ENCODE assay signal across 8 cellular contexts in the genomic region with DNA sequence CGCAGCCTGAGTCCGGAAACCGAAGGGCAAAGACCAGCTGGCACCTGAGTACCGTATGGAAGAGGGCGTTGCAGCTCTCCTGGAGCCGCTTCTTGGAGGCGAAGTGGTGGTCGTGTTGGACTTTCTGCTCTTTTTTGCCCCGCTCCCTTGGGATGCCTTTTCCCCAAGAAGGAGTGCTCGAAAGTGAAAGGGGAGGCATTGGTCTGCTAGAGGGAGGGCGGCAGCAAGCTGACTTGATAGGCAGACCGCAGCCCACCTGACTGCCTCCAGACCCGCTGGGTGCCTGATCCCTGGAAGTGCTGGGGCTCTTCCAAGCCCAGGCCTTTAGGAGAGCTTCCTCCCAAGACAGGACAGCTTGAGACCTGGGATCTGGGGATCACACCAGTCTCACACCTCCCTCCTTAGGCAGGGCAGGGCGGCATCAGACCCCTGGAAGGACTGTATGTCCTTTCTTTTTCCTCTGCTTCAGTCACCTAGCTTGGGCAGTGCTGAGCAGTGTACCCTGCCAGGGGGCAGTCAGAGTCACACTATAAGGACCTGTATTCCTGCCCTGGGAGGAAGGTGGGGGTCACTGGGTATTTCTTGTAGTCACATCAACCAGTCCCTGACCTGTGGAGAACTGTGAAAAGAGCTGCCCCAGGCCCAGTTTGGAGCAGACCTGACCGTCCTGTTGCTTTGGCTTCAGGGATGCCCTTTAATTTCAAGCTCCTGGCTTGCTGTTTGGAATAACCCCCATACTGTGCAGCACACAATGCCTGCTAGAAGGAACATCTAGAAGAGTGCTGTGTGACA. TPM values are rescaled to one million over a fixed set of nuclear protein-coding genes. Genes with fewer than 3 reads are reported as not detected.
A peak's percentile ranks its signal among the peaks of the same experiment; 100 is the strongest.
DNase-seq lines count a peak whose midpoint lies in the region; ATAC-seq and TF ChIP-seq lines count a peak whose summit lies in the region.

No MANE protein-coding gene starts in this region.

- peaks cover 17% of the 10 kb centered on the region for H3K4me1 Mint-ChIP-seq in activated CD4-positive, alpha-beta T cell treated with anti-CD3 and anti-CD28 coated beads, Interleukin-2, amount 10 ng/mL, durations not matched to agents 24 days and 14 days

- no peaks in the 10 kb centered on the region for H3K9me2 ChIP-seq in MM.1S (replicated peaks; ENCODE audit: insufficient read depth, low read length)

- H3K79me2 ChIP-seq in MM.1S (ENCODE audit: low read length): peaks cover 38% of the 10 kb centered on the region

- peaks cover under 1% of the 10 kb centered on the region for H3K36me3 Mint-ChIP-seq in activated CD4-positive, alpha-beta T cell treated with anti-CD3 and anti-CD28 coated beads, Interleukin-2, amount 10 ng/mL, durations not matched to agents 24 days and 14 days (ENCODE audit: low read depth)

- H3F3A ChIP-seq in MM.1S (ENCODE audit: insufficient read depth, low read length): no peaks in the 10 kb centered on the region

- peak overlapping the region; percentile 86 for H2AFZ ChIP-seq in MM.1S (ENCODE audit: low read length)

- peak overlapping the region; percentile 99 for H3K4me3 Mint-ChIP-seq in activated CD4-positive, alpha-beta T cell treated with anti-CD3 and anti-CD28 coated beads, Interleukin-2, amount 10 ng/mL, durations not matched to agents 24 days and 14 days

- peaks cover 10% of the 10 kb centered on the region for H3K27me3 Mint-ChIP-seq in activated CD4-positive, alpha-beta T cell treated with anti-CD3 and anti-CD28 coated beads, Interleukin-2, amount 10 ng/mL, durations not matched to agents 24 days and 14 days

- H3K27me3 ChIP-seq in MM.1S (replicated peaks; ENCODE audit: insufficient read depth, low read length): no peaks in the 10 kb centered on the region
- H3K27me3 ChIP-seq in colonic mucosa: no peaks in the 10 kb centered on the region
- H3K27me3 ChIP-seq in mononuclear cell (ENCODE audit: insufficient read depth, low read length): peaks cover 34% of the 10 kb centered on the region

- peaks cover 9% of the 10 kb centered on the region for H3K9me3 Mint-ChIP-seq in activated CD4-positive, alpha-beta T cell treated with anti-CD3 and anti-CD28 coated beads, Interleukin-2, amount 10 ng/mL, durations not matched to agents 24 days and 14 days

- peak overlapping the region; percentile 78 for H3K27ac Mint-ChIP-seq in activated CD4-positive, alpha-beta T cell treated with anti-CD3 and anti-CD28 coated beads, Interleukin-2, amount 10 ng/mL, durations not matched to agents 24 days and 14 days

- H3K9me3 ChIP-seq in MM.1S (replicated peaks; ENCODE audit: insufficient read depth, low read length) (no peaks in the 10 kb centered on the region), colonic mucosa (no peaks in the 10 kb centered on the region), mononuclear cell (ENCODE audit: low read depth, low read length) (no peaks in the 10 kb centered on the region)

- no peak for ATAC-seq in HG02571 (IDR thresholded peaks at IDR 0.05; ENCODE audit: unreplicated experiment)

- H3K9ac ChIP-seq in MM.1S (ENCODE audit: low read length) (peak overlapping the region; percentile 74; the same call in 1 of the 2 replicates), colonic mucosa (ENCODE audit: low read depth in 2 of 2, low read length in 2 of 2) (peak overlapping the region; percentile 53 to 76)

- intact Hi-C loops in activated CD4-positive, alpha-beta T cell treated with anti-CD3 and anti-CD28 coated beads, Interleukin-2, amount 10 ng/mL, durations not matched to agents 24 days and 14 days (cut with micrococcal nuclease): loop anchor here (1.0 to 10.0 kb wide), 2 partner anchors 110 to 291 kb away; a partner anchor contains a TSS
- intact Hi-C loops in colonic mucosa (cut with DNase I): no loop called here

- no peak for TF ChIP-seq CTCF in MM.1S (IDR thresholded peaks at IDR 0.05; ENCODE audit: low read length)
- TF ChIP-seq CTCF in colonic mucosa (IDR thresholded peaks at IDR 0.05): no peak

- peaks cover 5% of the 10 kb centered on the region for H3K4me1 ChIP-seq in MM.1S (ENCODE audit: low read length)
- H3K4me1 ChIP-seq in colonic mucosa: peaks cover 10% of the 10 kb centered on the region
- peaks cover 25% of the 10 kb centered on the region for H3K4me1 ChIP-seq in mononuclear cell (ENCODE audit: insufficient read depth, low read length)

- H3K4me2 ChIP-seq in MM.1S (ENCODE audit: low read depth, low read length): peak overlapping the region; percentile 98

- no peaks in the 10 kb centered on the region for H3K36me3 ChIP-seq in MM.1S (replicated peaks; ENCODE audit: insufficient read depth, low read length)
- H3K36me3 ChIP-seq in colonic mucosa: no peaks in the 10 kb centered on the region

- H3K4me3 ChIP-seq in MM.1S (ENCODE audit: low read length) (peak overlapping the region; percentile 80), colonic mucosa (peak overlapping the region; percentile 72), mononuclear cell (ENCODE audit: low read length) (peak overlapping the region; percentile 45)

- no peaks in the 10 kb centered on the region for H4K20me1 ChIP-seq in MM.1S (ENCODE audit: insufficient read depth, low read length)

- DNase-seq in activated CD4-positive, alpha-beta T cell treated with anti-CD3 and anti-CD28 coated beads, Interleukin-2, amount 10 ng/mL, durations not matched to agents 24 days and 14 days: no peak
- DNase-seq in activated CD4-positive, alpha-beta T cell treated with anti-CD3 and anti-CD28 coated beads, Interleukin-2, amount 50 U/mL, for 48 hours: no peak
- DNase-seq in MM.1S: no peak
- DNase-seq in colonic mucosa: no peak
- no peak for DNase-seq in NCI-H446 (lab: John Stamatoyannopoulos, UW)
- no peak for DNase-seq in retina

- H3K27ac ChIP-seq in MM.1S (ENCODE audit: low read length): no peak overlapping the region
- H3K27ac ChIP-seq in colonic mucosa: peak overlapping the region; percentile 86

RNA-seq across cellular contexts. Expression of a gene that starts 2.1 kb away (rescaled TPM):
- total RNA-seq in activated CD4-positive, alpha-beta T cell treated with anti-CD3 and anti-CD28 coated beads, Interleukin-2, amount 10 ng/mL, durations not matched to agents 24 days and 14 days: 12.2 and 12.6 TPM in 2 replicates
- total RNA-seq in colonic mucosa (1 to 10 TPM; 5.4 to 6.4 TPM), mononuclear cell (2.6 TPM)

RNA-seq across cellular contexts. Expression of a gene that starts 40.3 kb away (rescaled TPM):
- 18.0 and 20.8 TPM in 2 replicates for total RNA-seq in activated CD4-positive, alpha-beta T cell treated with anti-CD3 and anti-CD28 coated beads, Interleukin-2, amount 10 ng/mL, durations not matched to agents 24 days and 14 days
- total RNA-seq in colonic mucosa (10 to 100 TPM in 1 of 2 donors, 1 to 10 TPM in 1; 6.1 to 12.0 TPM), mononuclear cell (13.3 TPM)
